In genomic region chr21:14862794-14863720, GRCh38 we compare ENCODE assay signal across 10 cellular contexts.
DNase-seq lines count a peak whose midpoint lies in the region; ATAC-seq and TF ChIP-seq lines count a peak whose summit lies in the region.
"Had no signal": no experiment of that assay in that cellular context is flagged by ENCODE, and none has a peak within 500 bp of the region (broad histone marks: within the 10 kb centered on the region; RNA-seq: fewer than 3 reads in every experiment).

No MANE protein-coding gene starts in this region.

- 69 to 75% methylated on average over 5 of the region's 5 CpGs for WGBS in testis, 2 donors

- H3K9me3 ChIP-seq in RWPE2 (ENCODE audit: severe bottlenecking) = no peaks in the 10 kb centered on the region
- H3K9me3 ChIP-seq in testis = no peaks in the 10 kb centered on the region

- H3K27me3 Mint-ChIP-seq in activated naive CD4-positive, alpha-beta T cell treated with anti-CD3 and anti-CD28 coated beads, Interleukin-2, amount 50 U/mL, for 24 hours = peaks cover 2% of the 10 kb centered on the region

- H3K4me1 ChIP-seq in RWPE2 (ENCODE audit: insufficient read depth, poor library complexity, severe bottlenecking) (peaks cover 9% of the 10 kb centered on the region), testis (peaks cover 9% of the 10 kb centered on the region)

- DNase-seq in activated naive CD4-positive, alpha-beta T cell treated with Interleukin-2 at 50 U/mL for 16 hours = no peak
- no peak for DNase-seq in RWPE2 (ENCODE audit: low spot score)
- DNase-seq in fibroblast of peridontal ligament (ENCODE audit: extremely low read depth) = peak; percentile 62
- DNase-seq in testis = peak; percentile 32
- no peak for DNase-seq in iPS-NIHi11 (ENCODE audit: low spot score)
- no peak for DNase-seq in NCI-H345 treated with DMSO at 0.1 percent for 48 hours (lab: John Stamatoyannopoulos, UW; ENCODE audit: unreplicated experiment)
- no peak for DNase-seq in foreskin melanocyte
- DNase-seq: caudate nucleus, KG1 had no signal

- H3K36me3 ChIP-seq in RWPE2 (ENCODE audit: low read depth) (no peaks in the 10 kb centered on the region), testis (ENCODE audit: low read depth, missing control alignments) (no peaks in the 10 kb centered on the region)

- H3K9me3 Mint-ChIP-seq in activated naive CD4-positive, alpha-beta T cell treated with anti-CD3 and anti-CD28 coated beads, Interleukin-2, amount 50 U/mL, for 24 hours = no peaks in the 10 kb centered on the region

- H3K27ac Mint-ChIP-seq in activated naive CD4-positive, alpha-beta T cell treated with anti-CD3 and anti-CD28 coated beads, Interleukin-2, amount 50 U/mL, for 24 hours = peak overlapping the region; percentile 43

- no peak for TF ChIP-seq POLR2A in testis (IDR thresholded peaks at IDR 0.05)

- no peaks in the 10 kb centered on the region for H3K27me3 ChIP-seq in RWPE2 (ENCODE audit: insufficient read depth, poor library complexity, severe bottlenecking)
- no peaks in the 10 kb centered on the region for H3K27me3 ChIP-seq in testis

- no peak overlapping the region for H3K4me3 Mint-ChIP-seq in activated naive CD4-positive, alpha-beta T cell treated with anti-CD3 and anti-CD28 coated beads, Interleukin-2, amount 50 U/mL, for 24 hours

- no peak for ATAC-seq in RWPE2 (ENCODE audit: low read depth)

- H3K4me3 ChIP-seq in RWPE2 (ENCODE audit: severe bottlenecking) (no peak overlapping the region), testis (no peak overlapping the region)

- H3K27ac ChIP-seq in RWPE2 (ENCODE audit: poor library complexity, severe bottlenecking) = no peak overlapping the region
- no peak overlapping the region for H3K27ac ChIP-seq in testis

- TF ChIP-seq CTCF in RWPE2 (IDR thresholded peaks at IDR 0.05; ENCODE audit: poor library complexity, severe bottlenecking) (peak; percentile 78), testis (IDR thresholded peaks at IDR 0.05) (peak in 1 of 3 experiments; percentile 70)

- H3K36me3 Mint-ChIP-seq in activated naive CD4-positive, alpha-beta T cell treated with anti-CD3 and anti-CD28 coated beads, Interleukin-2, amount 50 U/mL, for 24 hours = no peaks in the 10 kb centered on the region

- H3K4me1 Mint-ChIP-seq in activated naive CD4-positive, alpha-beta T cell treated with anti-CD3 and anti-CD28 coated beads, Interleukin-2, amount 50 U/mL, for 24 hours = no peaks in the 10 kb centered on the region

- intact Hi-C loops in testis (cut with DNase I; ENCODE audit: low total_unique reads) = no loop called here

Comparison
In these comparisons a context has a peak if more than half of its experiments do, and no peak if none do; other contexts are left out.
1. DNase-seq: peak in fibroblast of peridontal ligament (single experiment) and testis (single experiment); none in activated naive CD4-positive, alpha-beta T cell treated with Interleukin-2 at 50 U/mL for 16 hours (single experiment), RWPE2 (single experiment), iPS-NIHi11 (single experiment), NCI-H345 treated with DMSO at 0.1 percent for 48 hours (single experiment) and foreskin melanocyte (single experiment).